ENCODE assay signal across 29 cellular contexts in genomic region chr17:14637260-14637659, GRCh38.
"Had no signal": no experiment of that assay in that cellular context is flagged by ENCODE, and none has a peak within 500 bp of the region (broad histone marks: within the 10 kb centered on the region; RNA-seq: fewer than 3 reads in every experiment).

No MANE protein-coding gene starts in this region.

- H3K4me2 ChIP-seq: hepatocyte had no signal

- FAIRE-seq: colon, endometrium, endothelial cell of umbilical vein, frontal cortex had no signal

- ATAC-seq: effector memory CD8-positive, alpha-beta T cell; esophagus mucosa; foreskin keratinocyte; gastrocnemius medialis; gastroesophageal sphincter; heart left ventricle; heart right ventricle had no signal

- H2AFZ ChIP-seq: hepatocyte had no signal

- H3K27me3 ChIP-seq: colonic mucosa, esophagus muscularis mucosa, esophagus squamous epithelium, foreskin keratinocyte, gastrocnemius medialis, gastroesophageal sphincter, hepatocyte had no signal

- H3K79me2 ChIP-seq: hepatocyte had no signal

- H3K4me3 ChIP-seq: colonic mucosa, coronary artery, dorsolateral prefrontal cortex, esophagus muscularis mucosa, esophagus squamous epithelium, gastrocnemius medialis, gastroesophageal sphincter, heart left ventricle, heart right ventricle, hepatocyte had no signal

- H3K27ac ChIP-seq: colonic mucosa, coronary artery, dorsolateral prefrontal cortex, epithelial cell of prostate, esophagus muscularis mucosa, esophagus squamous epithelium, foreskin keratinocyte, gastrocnemius medialis, gastroesophageal sphincter, heart left ventricle, heart right ventricle, hepatocyte had no signal

- H3K36me3 ChIP-seq: colonic mucosa, esophagus muscularis mucosa, esophagus squamous epithelium, gastrocnemius medialis, gastroesophageal sphincter, heart left ventricle, heart right ventricle had no signal

- DNase-seq: colonic mucosa; cortex of kidney; dermis blood vessel endothelial cell; dorsolateral prefrontal cortex; effector CD4-positive, alpha-beta T cell; effector CD8-positive, alpha-beta T cell; effector memory CD4-positive, alpha-beta T cell; effector memory CD8-positive, alpha-beta T cell; endodermal cell; erythroblast; esophagus squamous epithelium; foreskin fibroblast; foreskin keratinocyte; foreskin melanocyte; gastrocnemius medialis; glutamatergic neuron; head of caudate nucleus; heart left ventricle; heart right ventricle had no signal

- H3K4me1 ChIP-seq: colonic mucosa, esophagus muscularis mucosa, esophagus squamous epithelium, foreskin keratinocyte, gastrocnemius medialis, gastroesophageal sphincter, heart left ventricle, heart right ventricle had no signal

- H3K9me3 ChIP-seq: colonic mucosa, esophagus squamous epithelium, gastrocnemius medialis, gastroesophageal sphincter had no signal
